In genomic region chr1:6246497-6247295, GRCh38 we compare ENCODE assay signal across 1 cellular context.
TF ChIP-seq lines count a peak whose summit lies in the region.

No MANE protein-coding gene starts in this region.

TF ChIP-seq in K562, 482 proteins besides CTCF, POLR2A, EP300 and RAD21 (continues in another document):
- TF ChIP-seq MBD2 (IDR thresholded peaks at IDR 0.05; ENCODE audit: borderline replicate concordance, low read depth) (no peak), SIN3A (IDR thresholded peaks at IDR 0.05; ENCODE audit: borderline replicate concordance in 2 of 2, control insufficient read depth in 1 of 2, low read depth in 2 of 2, low read length in 2 of 2) (no peak), NCOA2 (IDR thresholded peaks at IDR 0.05; ENCODE audit: partially characterized antibody in 2 of 2) (no peak), FIP1L1 (IDR thresholded peaks at IDR 0.05; ENCODE audit: low read depth, low read length, poor library complexity, severe bottlenecking) (no peak), CBX2 (IDR thresholded peaks at IDR 0.05; ENCODE audit: insufficient read depth, low read length, poor library complexity, severe bottlenecking) (no peak), DACH1 (IDR thresholded peaks at IDR 0.05; ENCODE audit: partially characterized antibody) (no peak), PYGO2 (tag; IDR thresholded peaks at IDR 0.05) (no peak), EWSR1 (IDR thresholded peaks at IDR 0.05; ENCODE audit: borderline replicate concordance, low read depth, partially characterized antibody) (no peak), SMC3 (conservative IDR thresholded peaks at IDR 0.05; ENCODE audit: insufficient read depth, low read depth, low read length) (peak; percentile 99), ZC3H11A (IDR thresholded peaks at IDR 0.05; ENCODE audit: low read depth, low read length) (no peak), CHCHD3 (CRISPR knock-in tag; IDR thresholded peaks at IDR 0.05) (no peak), MYC (IDR thresholded peaks at IDR 0.05; ENCODE audit: low read depth, low read length) (no peak), MYC (CRISPR knock-in tag; IDR thresholded peaks at IDR 0.05; ENCODE audit: borderline replicate concordance, low read depth) (no peak), RBM15 (IDR thresholded peaks at IDR 0.05; ENCODE audit: insufficient read depth, low read length) (no peak), STAT6 (CRISPR knock-in tag; IDR thresholded peaks at IDR 0.05) (no peak), PHB (CRISPR knock-in tag; IDR thresholded peaks at IDR 0.05) (no peak), RBM17 (IDR thresholded peaks at IDR 0.05; ENCODE audit: borderline replicate concordance, low read depth, low read length) (no peak), MYNN (IDR thresholded peaks at IDR 0.05) (no peak; the same call in none of the 2 replicates), MYNN (CRISPR knock-in tag; IDR thresholded peaks at IDR 0.05) (no peak), ZNF140 (CRISPR knock-in tag; IDR thresholded peaks at IDR 0.05) (no peak), E2F5 (CRISPR knock-in tag; IDR thresholded peaks at IDR 0.05) (no peak), ZNF717 (CRISPR knock-in tag; IDR thresholded peaks at IDR 0.05) (no peak), E2F6 (IDR thresholded peaks at IDR 0.05; ENCODE audit: borderline replicate concordance in 1 of 2, extremely low read depth in 1 of 2, insufficient read depth in 1 of 2, insufficient read length in 1 of 2, low read depth in 1 of 2, low read length in 1 of 2, poor library complexity in 1 of 2, severe bottlenecking in 1 of 2) (peak in 1 of 2 experiments; percentile 15), MTA1 (IDR thresholded peaks at IDR 0.05; ENCODE audit: borderline replicate concordance) (no peak), IRF2 (CRISPR knock-in tag; IDR thresholded peaks at IDR 0.05) (no peak), GTF2F1 (IDR thresholded peaks at IDR 0.05; ENCODE audit: low read depth, low read length) (0 out of 2 replicates have a peak, but pooled peaks have one; percentile 45), TGIF2 (CRISPR knock-in tag; IDR thresholded peaks at IDR 0.05) (no peak), KAT8 (IDR thresholded peaks at IDR 0.05; ENCODE audit: low read depth) (no peak), JUN (IDR thresholded peaks at IDR 0.05; ENCODE audit: borderline replicate concordance, low read depth, low read length) (0 out of 2 replicates have a peak, but pooled peaks have one; percentile 29), JUN (CRISPR knock-in tag; IDR thresholded peaks at IDR 0.05; ENCODE audit: borderline replicate concordance) (no peak), ZNF507 (tag; conservative IDR thresholded peaks at IDR 0.05) (no peak), TEAD1 (CRISPR knock-in tag; IDR thresholded peaks at IDR 0.05) (no peak), ARID4B (CRISPR knock-in tag; IDR thresholded peaks at IDR 0.05) (no peak), TCF7 (IDR thresholded peaks at IDR 0.05; ENCODE audit: borderline replicate concordance) (no peak), POLR2AphosphoS5 (IDR thresholded peaks at IDR 0.05; ENCODE audit: control insufficient read depth, insufficient read depth, low read depth, low read length) (no peak), STAG1 (CRISPR knock-in tag; IDR thresholded peaks at IDR 0.05; ENCODE audit: borderline replicate concordance) (peak; percentile 99), SRF (CRISPR knock-in tag; IDR thresholded peaks at IDR 0.05) (peak in 1 of 2 experiments; percentile 79; a peak in 1 of 4 replicates), ZNF592 (IDR thresholded peaks at IDR 0.05) (no peak), ZNF512 (tag; IDR thresholded peaks at IDR 0.05) (no peak), BMI1 (IDR thresholded peaks at IDR 0.05; ENCODE audit: low read length) (no peak), ZNF589 (CRISPR knock-in tag; IDR thresholded peaks at IDR 0.05; ENCODE audit: low read depth) (no peak), ZFP1 (CRISPR knock-in tag; IDR thresholded peaks at IDR 0.05) (no peak), NCOA4 (IDR thresholded peaks at IDR 0.05; ENCODE audit: partially characterized antibody) (no peak), ZNF212 (CRISPR knock-in tag; IDR thresholded peaks at IDR 0.05) (no peak), JUNB (CRISPR knock-in tag; conservative IDR thresholded peaks at IDR 0.05) (no peak), MED1 (CRISPR knock-in tag; IDR thresholded peaks at IDR 0.05; ENCODE audit: borderline replicate concordance) (no peak), STAT5B (CRISPR knock-in tag; IDR thresholded peaks at IDR 0.05) (no peak), SUPT5H (IDR thresholded peaks at IDR 0.05) (no peak)
